Comparison of ENCODE assay signal across 1 cellular context in the genomic region with DNA sequence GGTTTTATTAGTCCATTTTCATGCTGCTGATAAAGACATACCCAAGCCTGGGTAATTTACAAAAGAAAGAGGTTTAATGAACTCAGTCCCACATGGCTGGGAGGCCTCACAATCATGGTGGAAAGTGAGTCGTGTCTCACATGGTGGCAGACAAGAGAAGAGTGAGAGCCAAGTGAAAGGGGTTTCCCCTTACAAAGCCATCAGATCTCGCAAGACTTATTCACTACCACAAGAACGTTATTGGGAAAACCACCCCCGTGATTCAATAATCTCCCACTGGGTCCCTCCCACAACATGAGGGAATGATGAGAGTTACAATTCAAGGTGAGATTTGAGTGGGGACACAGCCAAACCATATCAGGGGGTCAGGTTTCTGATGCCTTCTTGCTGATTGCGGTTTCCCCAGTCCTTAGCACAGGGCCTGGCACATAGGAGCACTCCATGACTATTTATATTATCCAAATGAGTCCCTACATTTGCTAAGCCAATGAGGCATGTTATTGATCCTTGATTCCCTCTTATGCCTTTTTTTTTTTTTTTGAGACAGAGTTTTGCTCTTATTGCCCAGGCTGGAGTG.
TF ChIP-seq lines count a peak whose summit lies in the region.

No MANE protein-coding gene starts in this region.

TF ChIP-seq in HEK293, 187 proteins besides CTCF, POLR2A, EP300 and RAD21:
- TF ChIP-seq PRDM1 (tag by site-specific recombination; IDR thresholded peaks at IDR 0.05): peak; percentile 26; the same call in 1 of the 2 replicates
- TF ChIP-seq SP7 (tag by site-specific recombination; IDR thresholded peaks at IDR 0.05): 0 out of 2 replicates have a peak, but pooled peaks have one; percentile 18
- TF ChIP-seq ZBTB20 (tag by site-specific recombination; IDR thresholded peaks at IDR 0.05): no peak
- peak; percentile 39; the same call in 1 of the 2 replicates for TF ChIP-seq ZFHX2 (tag by site-specific recombination; conservative IDR thresholded peaks at IDR 0.05)
- TF ChIP-seq ZNF132 (tag by site-specific recombination; IDR thresholded peaks at IDR 0.05; ENCODE audit: borderline replicate concordance): no peak
